22 cellular contexts compared by ENCODE assay signal in genomic region chr18:6221602-6222014, GRCh38.
DNase-seq lines count a peak whose midpoint lies in the region; ATAC-seq, FAIRE-seq and TF ChIP-seq lines count a peak whose summit lies in the region.
"Had no signal": no experiment of that assay in that cellular context is flagged by ENCODE, and none has a peak within 500 bp of the region (broad histone marks: within the 10 kb centered on the region; RNA-seq: fewer than 3 reads in every experiment).

No MANE protein-coding gene starts in this region.

- H3K9ac ChIP-seq in GM23248: no peak overlapping the region

- no peaks in the 10 kb centered on the region for H3K79me2 ChIP-seq in GM23248 (ENCODE audit: insufficient read depth)
- H3K79me2 ChIP-seq: hepatocyte had no signal

- FAIRE-seq in H54 (lab: Jason Lieb, UNC): no peak
- FAIRE-seq: H1 had no signal

- no peak overlapping the region for H3K4me2 ChIP-seq in GM23248 (ENCODE audit: unreplicated experiment)
- H3K4me2 ChIP-seq: hepatocyte had no signal

- no peaks in the 10 kb centered on the region for H3F3A ChIP-seq in GM23248 (ENCODE audit: insufficient read depth)

- H3K4me1 ChIP-seq in lung (ENCODE audit: control insufficient read depth in 2 of 2, insufficient read depth in 2 of 2, low read length in 2 of 2): peaks cover 0 to 5% of the 10 kb centered on the region in 2 donors
- no peaks in the 10 kb centered on the region for H3K4me1 ChIP-seq in GM23248 (ENCODE audit: insufficient read depth)
- H3K4me1 ChIP-seq: adrenal gland, psoas muscle had no signal

- no peaks in the 10 kb centered on the region for H3K9me2 ChIP-seq in GM23248 (ENCODE audit: insufficient read depth)

- DNase-seq in HT1080 (ENCODE audit: low read depth) (peak; percentile 20), lung (ENCODE audit: low spot score) (no peak), GM23248 (no peak), NCI-H1092 (lab: John Stamatoyannopoulos, UW) (no peak), H54 (ENCODE audit: insufficient read length, low spot score) (no peak)
- DNase-seq: activated CD4-positive, alpha-beta T cell treated with anti-CD3 and anti-CD28 coated beads, Interleukin-2, amount 50 U/mL, for 48 hours; activated gamma-delta T cell; activated T-cell treated with anti-CD3 and anti-CD28 coated beads for 4 hours; adrenal gland; CD4-positive, CD25-positive, alpha-beta regulatory T cell; NCI-H1694 treated with DMSO at 0.1 percent for 48 hours; NCI-H2227 treated with DMSO at 0.1 percent for 48 hours; psoas muscle; stimulated activated CD4-positive, alpha-beta T cell treated with anti-CD3 and anti-CD28 coated beads, Interleukin-4, amount 100 ng/mL, for 1 hour; stimulated activated naive CD8-positive, alpha-beta T cell treated with anti-CD3 and anti-CD28 coated beads, Interleukin-15, amount 100 ng/mL, for 72 hours; T-helper 2 cell; trophoblast cell had no signal

- H3K9me3 ChIP-seq in lung (ENCODE audit: control insufficient read depth in 2 of 2, insufficient read depth in 1 of 2, low read length in 1 of 2): peaks cover 0 to 3% of the 10 kb centered on the region in 2 donors
- H3K9me3 ChIP-seq in GM23248 (ENCODE audit: low read depth): no peaks in the 10 kb centered on the region
- H3K9me3 ChIP-seq: adrenal gland, psoas muscle had no signal

- no peak for TF ChIP-seq CTCF in lung (IDR thresholded peaks at IDR 0.05; ENCODE audit: control extremely low read depth, extremely low read depth)

- H3K27me3 ChIP-seq in lung (ENCODE audit: control insufficient read depth, insufficient read depth) (no peaks in the 10 kb centered on the region), GM23248 (replicated peaks; ENCODE audit: insufficient read depth) (no peaks in the 10 kb centered on the region)
- H3K27me3 ChIP-seq: adrenal gland, hepatocyte had no signal

- H3K36me3 ChIP-seq in lung (ENCODE audit: control insufficient read depth in 2 of 2, insufficient read depth in 2 of 2, low read length in 2 of 2): peaks cover 0 to 1% of the 10 kb centered on the region in 2 donors
- H3K36me3 ChIP-seq in GM23248 (ENCODE audit: low read depth): no peaks in the 10 kb centered on the region
- H3K36me3 ChIP-seq: adrenal gland had no signal

- 67 to 70% methylated on average over 2 of the region's 2 CpGs for WGBS in lung, 2 donors
- WGBS in GM23248 (ENCODE audit: low coverage in 1 of 2, low lambda C conversion rate in 2 of 2, missing lambda C conversion rate in 2 of 2), 2 experiments: 50 to 60% methylated on average over 2 of the region's 2 CpGs

- no peak overlapping the region for H2AFZ ChIP-seq in GM23248
- H2AFZ ChIP-seq: hepatocyte had no signal

- H4K20me1 ChIP-seq in GM23248 (ENCODE audit: insufficient read depth): no peaks in the 10 kb centered on the region

- ATAC-seq in GM18907 (IDR thresholded peaks at IDR 0.05; ENCODE audit: unreplicated experiment) (peak; percentile 45), HG02870 (IDR thresholded peaks at IDR 0.05; ENCODE audit: unreplicated experiment) (peak; percentile 65), lung (ENCODE audit: insufficient read depth, low FRiP score) (peak; percentile 76), esophagus mucosa (no peak)
- ATAC-seq: psoas muscle; stimulated activated naive CD8-positive, alpha-beta T cell treated with anti-CD3 and anti-CD28 coated beads, Interleukin-15, amount 100 ng/mL, for 72 hours had no signal

- in situ Hi-C loops in GM23248 (cut with MboI): no loop called here

- H3K4me3 ChIP-seq in lung (no peak overlapping the region), GM23248 (no peak overlapping the region)
- H3K4me3 ChIP-seq: adrenal gland, hepatocyte, psoas muscle had no signal

- TF ChIP-seq POLR2A in H54 (IDR thresholded peaks at IDR 0.05; ENCODE audit: low read depth, low read length): no peak

- H3K27ac ChIP-seq in lung (ENCODE audit: low read depth in 1 of 2, low read length in 1 of 2): no peak overlapping the region
- H3K27ac ChIP-seq in GM23248: no peak overlapping the region
- H3K27ac ChIP-seq: adrenal gland, hepatocyte, psoas muscle had no signal
